Comparison of ENCODE assay signal across 25 cellular contexts in the genomic region with DNA sequence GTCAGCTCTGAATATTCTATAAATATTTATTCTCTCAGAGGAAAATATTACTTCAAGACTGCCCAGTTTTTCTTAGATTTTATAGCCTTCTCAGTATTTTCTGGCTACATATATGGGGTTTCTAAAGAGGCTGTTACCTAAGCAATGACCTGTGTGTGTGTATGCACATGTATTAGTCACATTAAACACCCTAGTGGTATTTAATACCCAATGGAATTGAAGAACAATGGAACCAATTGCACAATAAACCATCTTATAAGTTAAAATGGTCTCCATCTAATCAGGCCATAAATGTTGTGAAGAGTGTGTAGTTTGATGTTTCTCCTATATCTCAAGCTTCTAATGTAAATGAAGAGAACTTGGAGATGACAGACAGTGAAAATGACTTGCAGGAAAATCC.
"Had no signal": no experiment of that assay in that cellular context is flagged by ENCODE, and none has a peak within 500 bp of the region (broad histone marks: within the 10 kb centered on the region; RNA-seq: fewer than 3 reads in every experiment).

No MANE protein-coding gene starts in this region.

- H3K4me1 ChIP-seq: stomach, suprapubic skin, testis, thyroid gland, tibial artery, tibial nerve, transverse colon, upper lobe of left lung, upper lobe of right lung, uterus, vagina had no signal

- H3K27me3 ChIP-seq: stomach, suprapubic skin, testis, thyroid gland, tibial artery, tibial nerve, transverse colon, upper lobe of left lung, upper lobe of right lung, uterus, vagina had no signal

- H3K36me3 ChIP-seq: stomach, suprapubic skin, thoracic aorta, thyroid gland, tibial artery, tibial nerve, transverse colon, upper lobe of left lung, upper lobe of right lung, uterus, vagina had no signal

- FAIRE-seq: urothelium cell line had no signal

- H3K4me3 ChIP-seq: stomach, suprapubic skin, testis, thoracic aorta, thyroid gland, tibial artery, tibial nerve, transverse colon, upper lobe of left lung, upper lobe of right lung, uterus, vagina had no signal

- DNase-seq: stimulated activated CD4-positive, alpha-beta T cell treated with anti-CD3 and anti-CD28 coated beads, Interleukin-2, amount 100 ng/mL, for 48 hours; stimulated activated CD4-positive, alpha-beta T cell treated with anti-CD3 and anti-CD28 coated beads, Interleukin-4, amount 100 ng/mL, for 1 hour; stimulated activated CD4-positive, alpha-beta T cell treated with anti-CD3 and anti-CD28 coated beads, Interleukin-4, amount 100 ng/mL, for 24 hours; stimulated activated CD4-positive, alpha-beta T cell treated with anti-CD3 and anti-CD28 coated beads, Interleukin-4, amount 100 ng/mL, for 4 hours; stimulated activated CD8-positive, alpha-beta memory T cell treated with anti-CD3 and anti-CD28 coated beads, Interleukin-4, amount 100 ng/mL, for 48 hours; stimulated activated naive B cell treated with anti-CD40 and anti-IgM and Interleukin-4, amounts not matched to agents 10 μg/mL and 1 μg/mL and 100 μg/mL, for 72 hours; stimulated activated naive CD4-positive, alpha-beta T cell; stimulated activated naive CD4-positive, alpha-beta T cell treated with Interleukin-2 at 50 U/mL for 16 hours; stimulated activated naive CD8-positive, alpha-beta T cell treated with anti-CD3 and anti-CD28 coated beads, Interleukin-15, amount 100 ng/mL, for 72 hours; stimulated activated naive CD8-positive, alpha-beta T cell treated with anti-CD3 and anti-CD28 coated beads, Interleukin-15, Interleukin-2, amounts not matched to agents 100 U/mL and 50 U/mL, for 24 hours; stomach; substantia nigra; testis; thyroid gland; tibial artery; transverse colon; trophoblast cell; upper lobe of left lung; upper lobe of right lung; uterus had no signal

- H3K27ac ChIP-seq: stomach, suprapubic skin, testis, thoracic aorta, thyroid gland, tibial artery, tibial nerve, transverse colon, upper lobe of left lung, upper lobe of right lung, uterus, vagina had no signal
